Comparison of ENCODE assay signal across 17 cellular contexts in genomic region chr10:47137311-47137851, GRCh38.
A peak's percentile ranks its signal among the peaks of the same experiment; 100 is the strongest.
DNase-seq lines count a peak whose midpoint lies in the region; ATAC-seq and TF ChIP-seq lines count a peak whose summit lies in the region.
"Had no signal": no experiment of that assay in that cellular context is flagged by ENCODE, and none has a peak within 500 bp of the region (broad histone marks: within the 10 kb centered on the region; RNA-seq: fewer than 3 reads in every experiment).

No MANE protein-coding gene starts in this region.

- H2BK5ac ChIP-seq in neuronal stem cell (ENCODE audit: low read length): no peak overlapping the region

- H3K36me3 ChIP-seq in PC-9 (ENCODE audit: low read depth): no peaks in the 10 kb centered on the region
- no peaks in the 10 kb centered on the region for H3K36me3 ChIP-seq in neuronal stem cell (replicated peaks in 1 of 2; ENCODE audit: control insufficient read depth in 2 of 2, insufficient read depth in 2 of 2, low read length in 2 of 2)
- H3K36me3 ChIP-seq in testis (ENCODE audit: low read depth, missing control alignments): no peaks in the 10 kb centered on the region
- H3K36me3 ChIP-seq: lower lobe of right lung had no signal

- peaks cover 6% of the 10 kb centered on the region for H3K4me1 Mint-ChIP-seq in activated T-cell treated with anti-CD3 and anti-CD28 coated beads, Interleukin-2, amount 50 U/mL, for 4 hours (ENCODE audit: low read depth)
- H3K4me1 Mint-ChIP-seq: neural crest cell had no signal

- H3K79me2 ChIP-seq in PC-9 (ENCODE audit: low read depth): no peaks in the 10 kb centered on the region

- no peak overlapping the region for H3K23ac ChIP-seq in neuronal stem cell (ENCODE audit: low read depth, low read length, poor library complexity)

- H3K27ac ChIP-seq in PC-9 (peak overlapping the region; percentile 53), neuronal stem cell (replicated peaks; ENCODE audit: low read length) (no peak overlapping the region), testis (no peak overlapping the region)
- H3K27ac ChIP-seq: lower lobe of right lung, SK-N-MC had no signal

- CTCF ChIA-PET in PC-9 (lab: Charles Lee): no interaction called here

- H2BK120ac ChIP-seq in neuronal stem cell (ENCODE audit: low read depth, low read length): no peak overlapping the region

- H2AFZ ChIP-seq in PC-9 (peak overlapping the region; percentile 56), neuronal stem cell (ENCODE audit: low read length) (peak overlapping the region; percentile 1)

- ATAC-seq in activated T-cell treated with anti-CD3 and anti-CD28 coated beads, Interleukin-2, amount 50 U/mL, for 4 hours: no peak
- ATAC-seq: activated CD4-positive, CD25-positive, alpha-beta regulatory T cell treated with anti-CD3 and anti-CD28 coated beads, Interleukin-2, amount 50 U/mL, for 24 hours; K562; lower lobe of right lung had no signal

- H3K9ac ChIP-seq in neuronal stem cell (ENCODE audit: low read depth, low read length, poor library complexity): no peak overlapping the region

- no peaks in the 10 kb centered on the region for H3K9me3 Mint-ChIP-seq in activated T-cell treated with anti-CD3 and anti-CD28 coated beads, Interleukin-2, amount 50 U/mL, for 4 hours
- H3K9me3 Mint-ChIP-seq: neural crest cell had no signal

- H3K27me3 Mint-ChIP-seq in activated T-cell treated with anti-CD3 and anti-CD28 coated beads, Interleukin-2, amount 50 U/mL, for 4 hours (ENCODE audit: low read depth): no peaks in the 10 kb centered on the region

- H3K14ac ChIP-seq in neuronal stem cell (ENCODE audit: low read length): no peak overlapping the region

- no CpG with 5 or more reads among the region's 5 CpGs for WGBS in neuronal stem cell (ENCODE audit: extremely low coverage in 2 of 2, insufficient read length in 2 of 2, insufficient replicate concordance in 1 of 2), 2 donors
- WGBS in testis, 2 donors: 70 to 78% methylated on average over 5 of the region's 5 CpGs

- H3K18ac ChIP-seq in neuronal stem cell (ENCODE audit: low read length): no peak overlapping the region

- H4K20me1 ChIP-seq in PC-9 (ENCODE audit: insufficient read depth): no peaks in the 10 kb centered on the region

- H3K9me2 ChIP-seq in PC-9 (ENCODE audit: insufficient read depth): no peaks in the 10 kb centered on the region

- DNase-seq in EH (ENCODE audit: low read depth) (peak; percentile 97), PC-9 (peak; percentile 19 to 88), dedifferentiated amniotic fluid mesenchymal stem cell (ENCODE audit: extremely low spot score) (peak; percentile 46), neuronal stem cell (ENCODE audit: low spot score) (no peak), testis (no peak), GM13977 (ENCODE audit: low spot score) (no peak), cerebellar cortex (ENCODE audit: low spot score) (no peak)
- no peak for DNase-seq in activated T-cell treated with anti-CD3 and anti-CD28 coated beads, Interleukin-2, amount 50 U/mL, for 4 hours
- DNase-seq: activated T-cell treated with anti-CD3 and anti-CD28 coated beads for 4 hours; CD8-positive, alpha-beta memory T cell; effector memory CD4-positive, alpha-beta T cell; lower lobe of right lung; NCI-H774 had no signal

- in situ Hi-C loops in GM13977 (cut with MboI; ENCODE audit: low pct_unique_long_range_greater_than_20kb, low sequenced_read_pairs, unreplicated experiment): no loop called here

- no TSS peak for BruUV-seq in PC-9 (replicated peaks; lab: Mats Ljungman, UMichigan)

- intact Hi-C loops in PC-9 (cut with micrococcal nuclease; ENCODE audit: unreplicated experiment) (no loop called here), testis (cut with DNase I; ENCODE audit: low total_unique reads) (no loop called here)

- TF ChIP-seq POLR2A in testis (IDR thresholded peaks at IDR 0.05): no peak

- no peak overlapping the region for H4K8ac ChIP-seq in neuronal stem cell (ENCODE audit: low read depth, low read length)

- H3K4me2 ChIP-seq in PC-9: peak overlapping the region; percentile 68
- H3K4me2 ChIP-seq in neuronal stem cell (ENCODE audit: insufficient read depth, low read length, poor library complexity, severe bottlenecking): no peak overlapping the region

- H3F3A ChIP-seq in PC-9 (ENCODE audit: insufficient read depth, low read depth): peaks cover 20% of the 10 kb centered on the region

- no peak overlapping the region for H3K4ac ChIP-seq in neuronal stem cell (ENCODE audit: low read length)

- H3K79me1 ChIP-seq in neuronal stem cell (ENCODE audit: low read depth, low read length): no peaks in the 10 kb centered on the region

- H3K36me3 Mint-ChIP-seq in activated T-cell treated with anti-CD3 and anti-CD28 coated beads, Interleukin-2, amount 50 U/mL, for 4 hours (ENCODE audit: insufficient read depth): no peaks in the 10 kb centered on the region
- H3K36me3 Mint-ChIP-seq: CD8-positive, alpha-beta memory T cell had no signal

- H2AK5ac ChIP-seq in neuronal stem cell (ENCODE audit: low read depth, low read length): no peak overlapping the region

- H3K9me3 ChIP-seq in PC-9 (ENCODE audit: insufficient read depth, low read depth) (no peaks in the 10 kb centered on the region), neuronal stem cell (replicated peaks in 1 of 2; ENCODE audit: control insufficient read depth in 2 of 2, insufficient read depth in 1 of 2, low read depth in 1 of 2, low read length in 2 of 2) (no peaks in the 10 kb centered on the region), testis (no peaks in the 10 kb centered on the region)
- H3K9me3 ChIP-seq: lower lobe of right lung had no signal

- no peak overlapping the region for H4K91ac ChIP-seq in neuronal stem cell (ENCODE audit: low read depth, low read length, poor library complexity)

- POLR2A ChIA-PET in PC-9 (lab: Charles Lee; ENCODE audit: unreplicated experiment): no interaction called here

- no peak overlapping the region for H2BK15ac ChIP-seq in neuronal stem cell (ENCODE audit: low read length)

- H2BK12ac ChIP-seq in neuronal stem cell (ENCODE audit: low read length): no peak overlapping the region

- H3K4me3 Mint-ChIP-seq in activated T-cell treated with anti-CD3 and anti-CD28 coated beads, Interleukin-2, amount 50 U/mL, for 4 hours: no peak overlapping the region
- H3K4me3 Mint-ChIP-seq: CD8-positive, alpha-beta memory T cell; neural crest cell had no signal

- TF ChIP-seq CTCF in PC-9 (conservative IDR thresholded peaks at IDR 0.05) (no peak), testis (IDR thresholded peaks at IDR 0.05) (no peak), GM13977 (IDR thresholded peaks at IDR 0.05; ENCODE audit: extremely low read depth, insufficient read depth, missing control alignments) (no peak)

- H3K27me3 ChIP-seq in PC-9 (ENCODE audit: insufficient read depth, low read depth) (no peaks in the 10 kb centered on the region), neuronal stem cell (ENCODE audit: control insufficient read depth in 3 of 3, insufficient read depth in 3 of 3, low read depth in 1 of 3, low read length in 3 of 3) (no peaks in the 10 kb centered on the region), testis (no peaks in the 10 kb centered on the region)

- H3K4me3 ChIP-seq in PC-9: peak overlapping the region; percentile 40; the same call in 1 of the 2 replicates
- no peak overlapping the region for H3K4me3 ChIP-seq in neuronal stem cell (ENCODE audit: low read length in 2 of 2)
- no peak overlapping the region for H3K4me3 ChIP-seq in testis
- H3K4me3 ChIP-seq: K562, lower lobe of right lung, SK-N-MC had no signal

- H3K4me1 ChIP-seq in PC-9 (replicated peaks; ENCODE audit: insufficient read depth): peaks cover 41% of the 10 kb centered on the region
- peaks cover 0 to 3% of the 10 kb centered on the region in 2 donors for H3K4me1 ChIP-seq in neuronal stem cell (ENCODE audit: control insufficient read depth in 2 of 2, insufficient read depth in 1 of 2, low read depth in 1 of 2, low read length in 2 of 2)
- no peaks in the 10 kb centered on the region for H3K4me1 ChIP-seq in testis
- H3K4me1 ChIP-seq: lower lobe of right lung had no signal

Comparison
In these comparisons a context has a peak if more than half of its experiments do, and no peak if none do; other contexts are left out.
1. DNase-seq: peak in EH (single experiment), PC-9 (2 of 2) and dedifferentiated amniotic fluid mesenchymal stem cell (single experiment); none in neuronal stem cell (single experiment), testis (single experiment), GM13977 (single experiment), cerebellar cortex (single experiment) and activated T-cell treated with anti-CD3 and anti-CD28 coated beads, Interleukin-2, amount 50 U/mL, for 4 hours (single experiment).